23 cellular contexts compared by ENCODE assay signal in the genomic region with DNA sequence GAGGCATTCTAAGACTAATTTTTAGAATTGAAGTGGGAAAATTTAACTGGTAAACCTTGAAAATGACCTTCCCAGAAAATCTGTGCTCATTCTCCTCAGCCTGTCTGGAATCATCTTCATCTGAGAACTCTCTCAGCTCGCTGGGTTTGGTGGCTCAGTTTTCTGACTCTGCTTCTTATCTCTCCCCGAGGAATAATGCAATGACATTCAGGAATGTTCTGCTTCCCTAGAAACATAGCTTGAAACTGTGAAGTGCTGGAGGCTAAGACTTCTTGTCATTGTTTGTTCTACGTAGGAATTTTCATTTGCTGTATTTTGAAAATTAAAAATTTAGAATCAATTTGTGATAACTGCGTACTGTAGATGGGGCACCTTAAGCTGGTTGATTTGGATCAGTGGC.
"Had no signal": no experiment of that assay in that cellular context is flagged by ENCODE, and none has a peak within 500 bp of the region (broad histone marks: within the 10 kb centered on the region; RNA-seq: fewer than 3 reads in every experiment).

No MANE protein-coding gene starts in this region.

- H3K4me1 Mint-ChIP-seq: activated naive CD8-positive, alpha-beta T cell treated with anti-CD3 and anti-CD28 coated beads, Interleukin-2, amount 10 ng/mL, durations not matched to agents 7 days and 5 days; natural killer cell had no signal

- H3K9me3 ChIP-seq: gastroesophageal sphincter, heart left ventricle, left lung, thoracic aorta, upper lobe of left lung had no signal

- H3K36me3 Mint-ChIP-seq: activated CD4-positive, alpha-beta memory T cell treated with anti-CD3 and anti-CD28 coated beads for 36 hours; activated naive CD8-positive, alpha-beta T cell treated with anti-CD3 and anti-CD28 coated beads, Interleukin-2, amount 10 ng/mL, durations not matched to agents 7 days and 5 days; brain; natural killer cell had no signal

- H3K27ac Mint-ChIP-seq: activated CD4-positive, alpha-beta memory T cell treated with anti-CD3 and anti-CD28 coated beads for 36 hours; activated naive CD4-positive, alpha-beta T cell treated with anti-CD3 and anti-CD28 coated beads for 36 hours; activated naive CD8-positive, alpha-beta T cell treated with anti-CD3 and anti-CD28 coated beads, Interleukin-2, amount 10 ng/mL, durations not matched to agents 7 days and 5 days; natural killer cell; T-helper 1 cell treated with Interleukin-12 subunit alpha and Interleukin-12 subunit beta and Interleukin-4 antibody, amounts not matched to agents 30 μg/mL and 1 μg/mL, for 36 hours had no signal

- H3K4me3 Mint-ChIP-seq: activated CD4-positive, alpha-beta memory T cell treated with anti-CD3 and anti-CD28 coated beads for 36 hours; activated naive CD4-positive, alpha-beta T cell treated with anti-CD3 and anti-CD28 coated beads for 36 hours; activated naive CD8-positive, alpha-beta T cell treated with anti-CD3 and anti-CD28 coated beads, Interleukin-2, amount 10 ng/mL, durations not matched to agents 7 days and 5 days; natural killer cell; T-helper 1 cell treated with Interleukin-12 subunit alpha and Interleukin-12 subunit beta and Interleukin-4 antibody, amounts not matched to agents 30 μg/mL and 1 μg/mL, for 36 hours had no signal

- H3K4me3 ChIP-seq: gastroesophageal sphincter, heart left ventricle, left lung, lung, thoracic aorta, upper lobe of left lung had no signal

- H3K27me3 ChIP-seq: gastroesophageal sphincter, heart left ventricle, left lung, upper lobe of left lung had no signal

- DNase-seq: activated CD4-positive, alpha-beta memory T cell treated with anti-CD3 and anti-CD28 coated beads for 36 hours; activated CD4-positive, alpha-beta T cell treated with anti-CD3 and anti-CD28 coated beads for 48 hours; activated naive CD4-positive, alpha-beta T cell treated with anti-CD3 and anti-CD28 coated beads for 36 hours; activated naive CD8-positive, alpha-beta T cell treated with anti-CD3 and anti-CD28 coated beads, Interleukin-2, amount 10 ng/mL, durations not matched to agents 7 days and 5 days; activated T-cell treated with anti-CD3 and anti-CD28 coated beads, Interleukin-2, amount 50 U/mL, for 48 hours; aorta; central memory CD4-positive, alpha-beta T cell; dermis blood vessel endothelial cell; effector memory CD4-positive, alpha-beta T cell; heart left ventricle; kidney; left lung; midbrain; natural killer cell; stimulated activated CD4-positive, alpha-beta T cell treated with anti-CD3 and anti-CD28 coated beads, Interleukin-4, amount 100 ng/mL, for 24 hours; stimulated activated naive CD4-positive, alpha-beta T cell treated with Interleukin-2 at 50 U/mL for 16 hours; upper lobe of left lung had no signal

- H3K4me1 ChIP-seq: left lung had no signal

- H3K27ac ChIP-seq: gastroesophageal sphincter, heart left ventricle, left lung, thoracic aorta, upper lobe of left lung had no signal

- ATAC-seq: esophagus mucosa, gastroesophageal sphincter, heart left ventricle, left lung, natural killer cell had no signal

- H3K9me3 Mint-ChIP-seq: activated CD4-positive, alpha-beta memory T cell treated with anti-CD3 and anti-CD28 coated beads for 36 hours; activated naive CD4-positive, alpha-beta T cell treated with anti-CD3 and anti-CD28 coated beads for 36 hours; activated naive CD8-positive, alpha-beta T cell treated with anti-CD3 and anti-CD28 coated beads, Interleukin-2, amount 10 ng/mL, durations not matched to agents 7 days and 5 days; brain; natural killer cell; T-helper 1 cell treated with Interleukin-12 subunit alpha and Interleukin-12 subunit beta and Interleukin-4 antibody, amounts not matched to agents 30 μg/mL and 1 μg/mL, for 36 hours had no signal
